Comparison of ENCODE assay signal across 27 cellular contexts in the genomic region with DNA sequence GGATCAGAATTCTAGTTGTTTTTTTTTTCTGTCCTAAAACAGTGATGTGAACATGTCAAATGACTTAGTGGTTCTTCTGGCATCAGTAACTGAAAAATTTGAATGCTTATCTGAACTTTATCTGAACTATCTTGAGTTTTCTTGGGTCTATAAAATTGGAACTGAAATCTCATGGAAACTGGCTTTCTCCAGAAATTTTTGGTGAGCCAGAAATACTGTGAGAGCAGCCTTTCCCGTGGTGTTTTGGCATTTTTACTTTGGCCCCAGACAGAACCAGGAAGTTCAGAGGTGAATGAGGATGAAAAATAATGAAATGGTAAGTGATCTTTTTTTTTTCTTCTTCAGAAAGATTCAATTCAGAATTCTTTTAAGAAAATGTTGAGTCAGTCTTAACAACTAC.
"Had no signal": no experiment of that assay in that cellular context is flagged by ENCODE, and none has a peak within 500 bp of the region (broad histone marks: within the 10 kb centered on the region; RNA-seq: fewer than 3 reads in every experiment).

No MANE protein-coding gene starts in this region.

- H3K27me3 ChIP-seq: neural progenitor cell, ovary, right lobe of liver, stomach, thyroid gland, tibial nerve, upper lobe of left lung, vagina had no signal

- H3K9ac ChIP-seq: neural progenitor cell, parathyroid adenoma had no signal

- H3K4me3 ChIP-seq: neural progenitor cell, ovary, psoas muscle, right lobe of liver, skin epidermis, smooth muscle cell, spleen, stomach, thoracic aorta, thyroid gland, tibial nerve, upper lobe of left lung, vagina had no signal

- H3K4me2 ChIP-seq: neural progenitor cell, smooth muscle cell had no signal

- ATAC-seq: natural killer cell; psoas muscle; right cardiac atrium; right lobe of liver; stimulated activated effector memory CD8-positive, alpha-beta T cell treated with anti-CD3 and anti-CD28 coated beads, Interleukin-12 subunit alpha, Interleukin-12 subunit beta, amount 100 ng/mL, for 72 hours; stimulated activated naive B cell treated with anti-CD40 and anti-IgM and Interleukin-4, amounts not matched to agents 10 μg/mL and 1 μg/mL and 100 μg/mL, for 72 hours had no signal

- FAIRE-seq: urothelium cell line had no signal

- H3K9me3 ChIP-seq: ovary, psoas muscle, right lobe of liver, spleen, stomach, thoracic aorta, thyroid gland, tibial nerve, upper lobe of left lung, vagina had no signal

- H2AFZ ChIP-seq: neural progenitor cell, parathyroid adenoma had no signal

- H3K36me3 ChIP-seq: neural progenitor cell, ovary, right lobe of liver, spleen, stomach, thoracic aorta, thyroid gland, tibial nerve, upper lobe of left lung, vagina had no signal

- H3K79me2 ChIP-seq: parathyroid adenoma had no signal

- H3K4me1 ChIP-seq: neural progenitor cell, parathyroid adenoma, psoas muscle, right lobe of liver, spleen, thyroid gland, upper lobe of left lung, vagina had no signal

- DNase-seq: natural killer cell; occipital lobe; ovary; posterior cingulate gyrus; psoas muscle; right cardiac atrium; right lobe of liver; spleen; stimulated activated CD4-positive, alpha-beta T cell treated with anti-CD3 and anti-CD28 coated beads, Interleukin-12 subunit alpha, Interleukin-12 subunit beta, amount 100 ng/mL, for 4 hours; stimulated activated CD4-positive, alpha-beta T cell treated with anti-CD3 and anti-CD28 coated beads, Interleukin-1b, Interleukin-23, amount 100 ng/mL, for 48 hours; stimulated activated CD4-positive, alpha-beta T cell treated with anti-CD3 and anti-CD28 coated beads, Interleukin-2, amount 100 ng/mL, for 48 hours; stimulated activated CD4-positive, alpha-beta T cell treated with anti-CD3 and anti-CD28 coated beads, Interleukin-4, amount 100 ng/mL, for 24 hours; stimulated activated naive B cell treated with anti-CD40 and anti-IgM and Interleukin-4, amounts not matched to agents 10 μg/mL and 1 μg/mL and 100 μg/mL, for 72 hours; stimulated activated naive CD4-positive, alpha-beta T cell treated with Interleukin-2 at 50 U/mL for 16 hours; stomach; thyroid gland; trophoblast cell; upper lobe of left lung had no signal

- H3K27ac ChIP-seq: neural progenitor cell, ovary, parathyroid adenoma, psoas muscle, right lobe of liver, skin epidermis, spleen, stomach, thoracic aorta, thyroid gland, tibial nerve, upper lobe of left lung, vagina had no signal
